8 cellular contexts compared by ENCODE assay signal in the genomic region with DNA sequence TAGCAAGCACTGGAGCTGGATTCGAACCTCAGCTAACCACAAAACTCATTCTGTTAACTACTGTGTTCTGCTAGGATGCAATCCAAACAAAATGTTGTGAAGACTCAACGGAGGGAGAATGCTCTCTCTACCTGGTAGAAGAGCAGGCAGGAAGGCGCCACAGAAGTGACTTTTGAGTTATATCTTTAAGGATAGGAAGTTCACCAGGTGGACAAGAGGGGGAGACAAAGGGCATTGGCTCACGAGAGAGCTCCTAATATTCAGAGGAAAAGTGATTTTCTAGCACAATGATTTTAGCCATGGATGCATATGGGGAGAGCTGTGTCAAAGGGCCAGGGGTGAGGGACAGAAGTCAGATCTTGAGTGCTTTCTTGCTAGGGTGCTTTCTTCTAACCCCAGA.
A peak's percentile ranks its signal among the peaks of the same experiment; 100 is the strongest.
DNase-seq lines count a peak whose midpoint lies in the region; ATAC-seq and TF ChIP-seq lines count a peak whose summit lies in the region.

No MANE protein-coding gene starts in this region.

- no peak overlapping the region for H3K4me3 Mint-ChIP-seq in stimulated activated naive CD8-positive, alpha-beta T cell treated with anti-CD3 and anti-CD28 coated beads, Interleukin-15, amount 100 ng/mL, for 72 hours
- H3K4me3 Mint-ChIP-seq in type B pancreatic cell = no peak overlapping the region

- peaks cover 14% of the 10 kb centered on the region for H3K27me3 Mint-ChIP-seq in stimulated activated naive CD8-positive, alpha-beta T cell treated with anti-CD3 and anti-CD28 coated beads, Interleukin-15, amount 100 ng/mL, for 72 hours
- H3K27me3 Mint-ChIP-seq in type B pancreatic cell = peaks cover 19% of the 10 kb centered on the region

- no peaks in the 10 kb centered on the region for H3K4me1 Mint-ChIP-seq in stimulated activated naive CD8-positive, alpha-beta T cell treated with anti-CD3 and anti-CD28 coated beads, Interleukin-15, amount 100 ng/mL, for 72 hours
- no peaks in the 10 kb centered on the region for H3K4me1 Mint-ChIP-seq in type B pancreatic cell (ENCODE audit: unreplicated experiment)

- TF ChIP-seq CTCF in fibroblast of mammary gland (conservative IDR thresholded peaks at IDR 0.05; ENCODE audit: control insufficient read depth, insufficient read depth, low read depth, low read length) = peak; percentile 54
- TF ChIP-seq CTCF in type B pancreatic cell (conservative IDR thresholded peaks at IDR 0.05) = peak; percentile 66

- H3K27ac Mint-ChIP-seq in stimulated activated naive CD8-positive, alpha-beta T cell treated with anti-CD3 and anti-CD28 coated beads, Interleukin-15, amount 100 ng/mL, for 72 hours = no peak overlapping the region
- H3K27ac Mint-ChIP-seq in type B pancreatic cell = no peak overlapping the region

- H3K9me3 Mint-ChIP-seq in stimulated activated naive CD8-positive, alpha-beta T cell treated with anti-CD3 and anti-CD28 coated beads, Interleukin-15, amount 100 ng/mL, for 72 hours = no peaks in the 10 kb centered on the region
- no peaks in the 10 kb centered on the region for H3K9me3 Mint-ChIP-seq in type B pancreatic cell

- DNase-seq in stimulated activated naive CD8-positive, alpha-beta T cell treated with anti-CD3 and anti-CD28 coated beads, Interleukin-15, Interleukin-2, amounts not matched to agents 100 U/mL and 50 U/mL, for 24 hours = peak; percentile 4
- DNase-seq in stimulated activated naive CD8-positive, alpha-beta T cell treated with anti-CD3 and anti-CD28 coated beads, Interleukin-15, amount 100 ng/mL, for 72 hours = no peak
- DNase-seq in NCI-H69 (lab: John Stamatoyannopoulos, UW) (peak; percentile 5), fibroblast of mammary gland (ENCODE audit: low read depth) (peak; percentile 22), type B pancreatic cell (ENCODE audit: extremely low spot score, unreplicated experiment) (peak; percentile 27), foreskin melanocyte (no peak), retina (no peak), caudate nucleus (lab: John Stamatoyannopoulos, UW) (no peak)

- H3K4me3 ChIP-seq in fibroblast of mammary gland (ENCODE audit: control insufficient read depth, low read depth, low read length) = no peak overlapping the region

- ATAC-seq in stimulated activated naive CD8-positive, alpha-beta T cell treated with anti-CD3 and anti-CD28 coated beads, Interleukin-15, Interleukin-2, amounts not matched to agents 100 U/mL and 50 U/mL, for 24 hours = no peak
- no peak for ATAC-seq in stimulated activated naive CD8-positive, alpha-beta T cell treated with anti-CD3 and anti-CD28 coated beads, Interleukin-15, amount 100 ng/mL, for 72 hours

- H3K36me3 Mint-ChIP-seq in type B pancreatic cell = no peaks in the 10 kb centered on the region

- H3K27ac ChIP-seq in caudate nucleus (ENCODE audit: low read depth, low read length) = no peak overlapping the region

Comparison
In these comparisons a context has a peak if more than half of its experiments do, and no peak if none do; other contexts are left out.
1. DNase-seq: peak in stimulated activated naive CD8-positive, alpha-beta T cell treated with anti-CD3 and anti-CD28 coated beads, Interleukin-15, Interleukin-2, amounts not matched to agents 100 U/mL and 50 U/mL, for 24 hours (single experiment), NCI-H69 (single experiment), fibroblast of mammary gland (single experiment) and type B pancreatic cell (single experiment); none in stimulated activated naive CD8-positive, alpha-beta T cell treated with anti-CD3 and anti-CD28 coated beads, Interleukin-15, amount 100 ng/mL, for 72 hours (0 of 2), foreskin melanocyte (single experiment), retina (single experiment) and caudate nucleus (0 of 61).